1 cellular context compared by ENCODE assay signal in genomic region chr13:98582947-98583346, GRCh38.
TF ChIP-seq lines count a peak whose summit lies in the region.

No MANE protein-coding gene starts in this region.

TF ChIP-seq in SK-N-SH treated with all-trans-retinoic acid at 6 μM for 48 hours, 23 proteins besides CTCF, POLR2A, EP300 and RAD21 (continued from another document):
- TF ChIP-seq ZNF8 (CRISPR knock-in tag; IDR thresholded peaks at IDR 0.05) (no peak), ESRRG (CRISPR knock-in tag; IDR thresholded peaks at IDR 0.05) (no peak), ARNTL (CRISPR knock-in tag; IDR thresholded peaks at IDR 0.05; ENCODE audit: borderline replicate concordance, low read depth) (no peak)
